17 cellular contexts compared by ENCODE assay signal in the genomic region with DNA sequence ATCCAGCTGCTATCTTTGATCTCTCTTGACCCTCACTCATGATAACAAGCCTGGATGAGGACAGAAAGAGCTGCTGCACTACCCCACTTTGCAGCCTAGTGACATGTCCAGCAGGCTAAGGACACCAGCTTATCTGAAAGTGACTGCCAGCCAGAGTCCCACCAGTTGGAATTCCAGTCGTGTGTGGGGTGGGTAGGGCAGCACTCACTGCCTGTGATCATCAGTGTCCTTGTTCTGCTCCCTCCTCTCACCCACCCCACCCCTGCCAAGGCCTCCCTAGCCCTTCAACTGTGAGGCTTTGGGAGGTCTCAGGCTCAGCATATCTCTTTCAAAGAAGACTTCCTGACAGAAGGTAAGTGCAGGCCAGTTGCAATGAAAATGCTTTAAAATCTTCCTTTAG. TPM values are rescaled to one million over a fixed set of nuclear protein-coding genes. Genes with fewer than 3 reads are reported as not detected.
A peak's percentile ranks its signal among the peaks of the same experiment; 100 is the strongest.
DNase-seq lines count a peak whose midpoint lies in the region; ATAC-seq and TF ChIP-seq lines count a peak whose summit lies in the region.
"Had no signal": no experiment of that assay in that cellular context is flagged by ENCODE, and none has a peak within 500 bp of the region (broad histone marks: within the 10 kb centered on the region; RNA-seq: fewer than 3 reads in every experiment).

No MANE protein-coding gene starts in this region.

- ATAC-seq in Right ventricle myocardium superior (ENCODE audit: poor library complexity) (peak; percentile 60), heart left ventricle (peak in 3 of 4 donors; percentile 37 to 65 (median 48)), GM19351 (IDR thresholded peaks at IDR 0.05; ENCODE audit: unreplicated experiment) (no peak), HG02973 (IDR thresholded peaks at IDR 0.05; ENCODE audit: unreplicated experiment) (no peak)
- ATAC-seq: GM12878, K562 had no signal

- peaks cover 9% of the 10 kb centered on the region for H3K27me3 Mint-ChIP-seq in nephron progenitor cell (ENCODE audit: low read depth, poor library complexity)

- H3K36me3 Mint-ChIP-seq in nephron progenitor cell (ENCODE audit: low read depth): no peaks in the 10 kb centered on the region
- H3K36me3 Mint-ChIP-seq: CD4-positive, alpha-beta memory T cell had no signal

- DNase-seq in Right ventricle myocardium superior (no peak), left ventricle myocardium inferior (no peak), heart left ventricle (peak in 2 of 5 donors; percentile 18 to 26), nephron progenitor cell (no peak), MV-4-11 (lab: John Stamatoyannopoulos, UW) (no peak)
- DNase-seq: CD4-positive, alpha-beta memory T cell; DMS153; NCI-H1436; NCI-H2029; NCI-H2171 treated with DMSO at 0.1 percent for 48 hours; NK-92 treated with Interleukin-12 subunit alpha and Interleukin-12 subunit beta, amount 100 ng/mL, for 24 hours; SHP77 treated with DMSO at 0.1 percent for 48 hours had no signal

- no peak overlapping the region for H3K4me3 ChIP-seq in left ventricle myocardium inferior
- H3K4me3 ChIP-seq in heart left ventricle: no peak overlapping the region
- H3K4me3 ChIP-seq: BLaER1, GM12878, K562 had no signal

- 0 to 19% (median 15%) methylated on average over 1 of the region's 1 CpG for WGBS in heart left ventricle, 4 donors

- H3K4me1 ChIP-seq in left ventricle myocardium inferior (peaks cover 9% of the 10 kb centered on the region), heart left ventricle (peaks cover 0 to 5% (median 0%) of the 10 kb centered on the region in 12 donors)
- H3K4me1 ChIP-seq: BLaER1 had no signal

- H3K9me3 ChIP-seq in left ventricle myocardium inferior (replicated peaks): no peaks in the 10 kb centered on the region
- peaks cover 0 to 4% (median 0%) of the 10 kb centered on the region in 12 donors for H3K9me3 ChIP-seq in heart left ventricle

- peaks cover 6% of the 10 kb centered on the region for H3K4me1 Mint-ChIP-seq in nephron progenitor cell
- H3K4me1 Mint-ChIP-seq: CD4-positive, alpha-beta memory T cell had no signal

- TF ChIP-seq POLR2A in heart left ventricle (IDR thresholded peaks at IDR 0.05): no peak

- intact Hi-C loops in Right ventricle myocardium superior (cut with DNase I): no loop called here
- intact Hi-C loops in left ventricle myocardium inferior (cut with micrococcal nuclease): no loop called here
- intact Hi-C loops in heart left ventricle (cut with DNase I): no loop called here

- H3K27me3 ChIP-seq in left ventricle myocardium inferior (ENCODE audit: low read depth) (no peaks in the 10 kb centered on the region), heart left ventricle (no peaks in the 10 kb centered on the region)
- H3K27me3 ChIP-seq: BLaER1 had no signal

- TF ChIP-seq CTCF in left ventricle myocardium inferior (IDR thresholded peaks at IDR 0.05; ENCODE audit: borderline replicate concordance): no peak
- TF ChIP-seq CTCF in heart left ventricle (IDR thresholded peaks at IDR 0.05): no peak
- TF ChIP-seq CTCF in nephron progenitor cell (IDR thresholded peaks at IDR 0.05): no peak

- peak overlapping the region; percentile 13 for H3K27ac Mint-ChIP-seq in nephron progenitor cell
- H3K27ac Mint-ChIP-seq: CD4-positive, alpha-beta memory T cell had no signal

- no peaks in the 10 kb centered on the region for H3K36me3 ChIP-seq in left ventricle myocardium inferior
- no peaks in the 10 kb centered on the region for H3K36me3 ChIP-seq in heart left ventricle
- H3K36me3 ChIP-seq: BLaER1 had no signal

- no peaks in the 10 kb centered on the region for H3K9me3 Mint-ChIP-seq in nephron progenitor cell

- H3K4me3 Mint-ChIP-seq in nephron progenitor cell: no peak overlapping the region
- H3K4me3 Mint-ChIP-seq: CD4-positive, alpha-beta memory T cell had no signal

- H3K27ac ChIP-seq in left ventricle myocardium inferior (replicated peaks) (no peak overlapping the region), heart left ventricle (no peak overlapping the region)
- H3K27ac ChIP-seq: BLaER1 had no signal

RNA-seq across cellular contexts. Expression of a gene that starts 15.5 kb away (rescaled TPM):
- total RNA-seq in Right ventricle myocardium superior: 2.1 TPM
- 3.4 TPM for total RNA-seq in left ventricle myocardium inferior
- total RNA-seq in heart left ventricle: 1 to 10 TPM in 7 of 9 donors, under 1 TPM in 2; 0.88 to 5.1 (median 2.5) TPM
- 1 to 10 TPM in 1 of 2 donors, under 1 TPM in 1; 0.53 to 1.5 TPM for polyA plus RNA-seq in heart left ventricle
- total RNA-seq: CD4-positive, alpha-beta memory T cell; K562 had no signal
- polyA plus RNA-seq: CD4-positive, alpha-beta memory T cell; K562 had no signal

RNA-seq across cellular contexts. Expression of a gene that starts 38.6 kb away (rescaled TPM):
- total RNA-seq in Right ventricle myocardium superior (41.1 TPM), left ventricle myocardium inferior (41.6 TPM), heart left ventricle (10 to 100 TPM; 32.0 to 55.0 (median 43.3) TPM)
- 10 to 100 TPM; 15.3 to 27.0 TPM for polyA plus RNA-seq in heart left ventricle

Comparison
In these comparisons a context has a peak if more than half of its experiments do, and no peak if none do; other contexts are left out.
1. ATAC-seq: peak in Right ventricle myocardium superior (single experiment) and heart left ventricle (3 of 4); none in GM19351 (single experiment) and HG02973 (single experiment).